Comparison of ENCODE assay signal across 1 cellular context in the genomic region with DNA sequence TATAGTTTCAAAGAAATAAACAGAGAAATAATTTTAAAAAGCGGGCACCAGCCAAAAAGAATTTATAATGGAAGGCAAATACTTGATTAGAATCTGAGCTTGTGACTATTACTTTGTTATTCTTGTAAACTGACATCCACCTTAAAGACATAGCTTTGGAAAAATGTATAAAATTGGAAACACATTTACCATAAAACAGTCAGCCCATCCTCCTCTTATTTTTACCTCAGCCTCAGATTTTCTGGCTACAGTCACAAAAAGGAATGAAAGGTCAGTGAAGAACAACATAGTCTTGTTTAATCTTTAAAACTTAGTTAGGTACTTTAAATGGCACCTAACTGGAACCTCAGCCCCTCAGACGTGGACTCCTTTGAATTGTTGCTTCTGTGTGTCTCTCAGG.
TF ChIP-seq lines count a peak whose summit lies in the region.

No MANE protein-coding gene starts in this region.

TF ChIP-seq in endothelial cell of umbilical vein, 7 proteins besides CTCF, POLR2A, EP300 and RAD21 (continued from another document):
- no peak for TF ChIP-seq POLR2AphosphoS5 (IDR thresholded peaks at IDR 0.05; ENCODE audit: insufficient read depth, low read depth, low read length)
- TF ChIP-seq EZH2 (IDR thresholded peaks at IDR 0.05; ENCODE audit: borderline replicate concordance, low read depth, low read length, severe bottlenecking), result no peak
- no peak for TF ChIP-seq MYC (IDR thresholded peaks at IDR 0.05; ENCODE audit: low read depth, low read length)
- TF ChIP-seq FOS (IDR thresholded peaks at IDR 0.05; ENCODE audit: borderline replicate concordance, insufficient read depth, low read length), result no peak
- TF ChIP-seq JUN (IDR thresholded peaks at IDR 0.05; ENCODE audit: borderline replicate concordance, insufficient read depth, insufficient read length, low read depth), result no peak
- TF ChIP-seq GATA2 (IDR thresholded peaks at IDR 0.05; ENCODE audit: insufficient read depth, insufficient read length, low read depth, low read length), result no peak
